Comparison of ENCODE assay signal across 8 cellular contexts in genomic region chr20:63979221-63979548, GRCh38. TPM values are rescaled to one million over a fixed set of nuclear protein-coding genes. Genes with fewer than 3 reads are reported as not detected.
DNase-seq lines count a peak whose midpoint lies in the region; ATAC-seq and TF ChIP-seq lines count a peak whose summit lies in the region.

No MANE protein-coding gene starts in this region.

- no peak for ATAC-seq in HG03432 (IDR thresholded peaks at IDR 0.05; ENCODE audit: unreplicated experiment)

- peak; percentile 88 for DNase-seq in H7
- DNase-seq in right atrium auricular region (ENCODE audit: low spot score) = no peak
- no peak for DNase-seq in skeletal muscle cell (ENCODE audit: low read depth)
- DNase-seq in NCI-H1694 treated with DMSO at 0.1 percent for 48 hours (lab: John Stamatoyannopoulos, UW) = no peak
- no peak for DNase-seq in LoVo (ENCODE audit: low spot score)
- DNase-seq in DMS79 (lab: John Stamatoyannopoulos, UW) = no peak

- H3K36me3 ChIP-seq in H7 (replicated peaks; ENCODE audit: control insufficient read depth, insufficient read depth, low read length) = 0 out of 2 replicates have a peak, but pooled peaks cover 1% of the 10 kb centered on the region
- H3K36me3 ChIP-seq in right atrium auricular region = peaks cover under 1% of the 10 kb centered on the region

- no peaks in the 10 kb centered on the region for H3K9me3 ChIP-seq in right atrium auricular region

- TF ChIP-seq CTCF in WI38 (IDR thresholded peaks at IDR 0.05; ENCODE audit: low read depth, low read length) (no peak), right atrium auricular region (IDR thresholded peaks at IDR 0.05) (no peak)

- peak overlapping the region; percentile 80 for H3K4me3 ChIP-seq in H7 (ENCODE audit: insufficient read depth, low read depth, low read length)
- H3K4me3 ChIP-seq in WI38 (ENCODE audit: low read depth, low read length) = peak overlapping the region; percentile 54
- H3K4me3 ChIP-seq in right atrium auricular region = peak overlapping the region; percentile 46 to 71
- H3K4me3 ChIP-seq in skeletal muscle cell (ENCODE audit: low read depth, low read length) = peak overlapping the region; percentile 49

- peak overlapping the region; percentile 77 for H3K27ac ChIP-seq in right atrium auricular region

- H3K4me1 ChIP-seq in right atrium auricular region = peaks cover 0 to 45% of the 10 kb centered on the region in 2 donors

- H3K27me3 ChIP-seq in H7 (ENCODE audit: control insufficient read depth, insufficient read depth, low read length) (peaks cover 8% of the 10 kb centered on the region; the same call in 1 of the 2 replicates), right atrium auricular region (no peaks in the 10 kb centered on the region)

RNA-seq across cellular contexts. Expression of gene SAMD10, which starts 0.3 kb away (rescaled TPM):
- total RNA-seq in H7 (2014; rRNA removed; shearing (Covaris generic)) = 3.8 and 5.7 TPM in 2 replicates
- total RNA-seq in right atrium auricular region = 1 to 10 TPM; 3.1 to 3.7 TPM

RNA-seq across cellular contexts. Expression of gene PRPF6, which starts 1.7 kb away (rescaled TPM):
- 70.8 and 75.3 TPM in 2 replicates for total RNA-seq in H7 (2014; rRNA removed; shearing (Covaris generic))
- 10 to 100 TPM; 32.9 to 43.6 TPM for total RNA-seq in right atrium auricular region

RNA-seq across cellular contexts. Expression of gene ZNF512B, which starts 9.5 kb away (rescaled TPM):
- 13.3 and 15.5 TPM in 2 replicates for total RNA-seq in H7 (2014; rRNA removed; shearing (Covaris generic))
- 1 to 10 TPM; 7.0 to 8.3 TPM for total RNA-seq in right atrium auricular region

RNA-seq across cellular contexts. Expression of gene UCKL1, which starts 23.0 kb away (rescaled TPM):
- total RNA-seq in H7 (2014; rRNA removed; shearing (Covaris generic)) = 21.8 and 26.6 TPM in 2 replicates
- 10 to 100 TPM; 25.9 to 27.6 TPM for total RNA-seq in right atrium auricular region

RNA-seq across cellular contexts. Expression of gene C20orf204, which starts 56.8 kb away (rescaled TPM):
- 1.1 and 1.6 TPM in 2 replicates for total RNA-seq in H7 (2014; rRNA removed; shearing (Covaris generic))
- total RNA-seq in right atrium auricular region = under 1 TPM; 0.07 to 0.35 TPM
